In the genomic region with DNA sequence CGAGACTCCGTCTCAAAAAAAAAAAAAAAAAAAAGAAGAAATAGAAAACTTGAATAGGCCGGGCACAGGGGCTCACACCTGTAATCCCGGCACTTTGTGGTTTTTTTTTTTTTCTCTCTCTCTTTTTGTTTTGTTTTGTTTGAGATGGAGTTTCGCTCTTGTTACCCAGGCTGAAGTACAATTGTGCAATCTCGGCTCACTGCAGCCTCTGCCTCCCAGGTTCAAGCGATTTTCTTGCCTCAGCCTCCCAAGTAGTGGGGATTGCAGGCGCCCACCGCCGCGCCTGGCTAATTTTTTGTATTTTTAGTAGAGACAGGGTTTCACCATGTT, we compare ENCODE assay signal across 7 cellular contexts. TPM values are rescaled to one million over a fixed set of nuclear protein-coding genes. Genes with fewer than 3 reads are reported as not detected.
"Had no signal": no experiment of that assay in that cellular context is flagged by ENCODE, and none has a peak within 500 bp of the region (broad histone marks: within the 10 kb centered on the region; RNA-seq: fewer than 3 reads in every experiment).

No MANE protein-coding gene starts in this region.

RNA-seq across cellular contexts. Expression of gene MYL11, which starts 31.1 kb away (rescaled TPM):
- total RNA-seq: activated B cell treated with CpG ODN at 0.5 μM for 24 hours, bronchial epithelial cell, M059J, PC-3, Peyer's patch, Right ventricle myocardium inferior, SK-MEL-5 had no signal

RNA-seq across cellular contexts. Expression of gene SEPTIN1, which starts 38.9 kb away (rescaled TPM):
- total RNA-seq: SK-MEL-5 had no signal
